In genomic region chr2:85266424-85267041, GRCh38 we compare ENCODE assay signal across 9 cellular contexts.
DNase-seq lines count a peak whose midpoint lies in the region; ATAC-seq and TF ChIP-seq lines count a peak whose summit lies in the region.
"Had no signal": no experiment of that assay in that cellular context is flagged by ENCODE, and none has a peak within 500 bp of the region (broad histone marks: within the 10 kb centered on the region; RNA-seq: fewer than 3 reads in every experiment).

No MANE protein-coding gene starts in this region.

- no peaks in the 10 kb centered on the region for H3K27me3 ChIP-seq in prostate gland (replicated peaks; ENCODE audit: insufficient read depth)

- intact Hi-C loops in prostate gland (cut with DNase I), result no loop called here

- H3K4me3 ChIP-seq in prostate gland, result no peak overlapping the region

- H3K9me3 ChIP-seq in prostate gland, result no peaks in the 10 kb centered on the region

- WGBS in prostate gland, result 63% methylated on average over 7 of the region's 7 CpGs

- CTCF ChIA-PET in RWPE1 (lab: Yijun Ruan, JAX), result interaction anchor here (0.6 to 1.8 kb wide), 12 partner anchors 11 to 418 kb away, joined by 3 to 6 read pairs (median 3); no protein-coding TSS in a partner anchor

- TF ChIP-seq CTCF in GM12873 (IDR thresholded peaks at IDR 0.05; ENCODE audit: insufficient read depth, low read depth, low read length, missing control alignments), result peak; percentile 89
- TF ChIP-seq CTCF in RWPE1 (conservative IDR thresholded peaks at IDR 0.05; ENCODE audit: low read depth), result peak; percentile 84
- peak; percentile 50 to 80 (median 54) for TF ChIP-seq CTCF in prostate gland (IDR thresholded peaks at IDR 0.05)

- peak overlapping the region; percentile 29; the same call in 1 of the 2 replicates for H3K27ac ChIP-seq in RWPE1
- no peak overlapping the region for H3K27ac ChIP-seq in prostate gland
- H3K27ac ChIP-seq: epithelial cell of prostate had no signal

- TF ChIP-seq POLR2A in prostate gland (IDR thresholded peaks at IDR 0.05), result no peak

- DNase-seq in RWPE1 (ENCODE audit: low spot score), result no peak
- peak; percentile 53 for DNase-seq in activated T-helper 9 cell treated with anti-CD3 and anti-CD28 coated beads, Interleukin-2, amount 50 U/mL, for 16 hours (ENCODE audit: low read depth)
- DNase-seq in glomerular visceral epithelial cell (ENCODE audit: extremely low spot score), result peak; percentile 44
- DNase-seq in prostate gland (ENCODE audit: low spot score), result peak; percentile 33
- DNase-seq in NCI-H128 (lab: John Stamatoyannopoulos, UW; ENCODE audit: unreplicated experiment), result no peak
- no peak for DNase-seq in DMS79 treated with DMSO at 0.1 percent for 48 hours (lab: John Stamatoyannopoulos, UW)

- POLR2A ChIA-PET in RWPE1 (lab: Yijun Ruan, JAX; ENCODE audit: low non-redundant PET), result no interaction called here

- no peaks in the 10 kb centered on the region for H3K36me3 ChIP-seq in prostate gland

- peaks cover 5% of the 10 kb centered on the region for H3K4me1 ChIP-seq in prostate gland (replicated peaks)

- peak; percentile 60 for ATAC-seq in HG02610 (IDR thresholded peaks at IDR 0.05; ENCODE audit: unreplicated experiment)

Comparison
In these comparisons a context has a peak if more than half of its experiments do, and no peak if none do; other contexts are left out.
1. DNase-seq: peak in activated T-helper 9 cell treated with anti-CD3 and anti-CD28 coated beads, Interleukin-2, amount 50 U/mL, for 16 hours (single experiment), glomerular visceral epithelial cell (single experiment) and prostate gland (single experiment); none in RWPE1 (single experiment), NCI-H128 (single experiment) and DMS79 treated with DMSO at 0.1 percent for 48 hours (single experiment).
2. Peak in every context shown above with its lines, with median percentiles within 50 percentile points of each other: CTCF ChIP-seq.